Comparison of ENCODE assay signal across 8 cellular contexts in genomic region chr12:55996715-55997534, GRCh38. TPM values are rescaled to one million over a fixed set of nuclear protein-coding genes. Genes with fewer than 3 reads are reported as not detected.
A peak's percentile ranks its signal among the peaks of the same experiment; 100 is the strongest.
DNase-seq lines count a peak whose midpoint lies in the region; ATAC-seq and TF ChIP-seq lines count a peak whose summit lies in the region.

SUOX (plus strand) TSS chr12:55997276; CDS start chr12:56002222, 4,946 bp downstream.

- no peaks in the 10 kb centered on the region for H3K9me3 ChIP-seq in Panc1 (ENCODE audit: control insufficient read depth, insufficient read depth, low read depth, low read length)

- H3K9me3 Mint-ChIP-seq in activated CD4-positive, alpha-beta T cell treated with anti-CD3 and anti-CD28 coated beads, Interleukin-2, amount 10 ng/mL, durations not matched to agents 7 days and 5 days: no peaks in the 10 kb centered on the region
- H3K9me3 Mint-ChIP-seq in MCF 10A (ENCODE audit: unreplicated experiment): no peaks in the 10 kb centered on the region

- intact Hi-C loops in Panc1 (cut with micrococcal nuclease; ENCODE audit: unreplicated experiment) (loop anchor here (2.0 to 5.0 kb wide), 2 partner anchors 32 to 45 kb away; partner anchors contain the start of gene RPS26), MCF 10A (cut with micrococcal nuclease) (loop anchor here (1.0 to 2.0 kb wide), 4 partner anchors 32 to 120 kb away; partner anchors contain the start of genes RPL41 and RPS26)

- in situ Hi-C loops in Panc1 (cut with HindIII; ENCODE audit: low pct_unique_long_range_greater_than_20kb, low sequenced_read_pairs): no loop called here

- H3K36me3 ChIP-seq in KMS-11 (ENCODE audit: insufficient read depth) (peaks cover 5% of the 10 kb centered on the region; the same call in 1 of the 2 replicates), Panc1 (ENCODE audit: control insufficient read depth, insufficient read depth, low read length) (peaks cover 2% of the 10 kb centered on the region; the same call in 1 of the 2 replicates)

- peak within 1 kb of the TSS; percentile 8; the same call in 1 of the 2 replicates for H3K9ac ChIP-seq in KMS-11

- H2AFZ ChIP-seq in KMS-11 (ENCODE audit: low read depth): peak within 1 kb of the TSS; percentile 65

- no TSS peak for BruUV-seq in Panc1 (replicated peaks; lab: Mats Ljungman, UMichigan)
- no TSS peak for BruUV-seq in MCF 10A (replicated peaks; lab: Mats Ljungman, UMichigan)

- H3K4me3 Mint-ChIP-seq in activated CD4-positive, alpha-beta T cell treated with anti-CD3 and anti-CD28 coated beads, Interleukin-2, amount 10 ng/mL, durations not matched to agents 7 days and 5 days: peak within 1 kb of the TSS; percentile 52
- H3K4me3 Mint-ChIP-seq in MCF 10A (ENCODE audit: unreplicated experiment): peak within 1 kb of the TSS; percentile 92

- peak within 1 kb of the TSS; percentile 77 for H3K4me2 ChIP-seq in KMS-11

- POLR2A ChIA-PET in activated CD4-positive, alpha-beta T cell treated with anti-CD3 and anti-CD28 coated beads, Interleukin-2, amount 10 ng/mL, durations not matched to agents 7 days and 5 days (lab: Charles Lee): interaction anchor here (0.5 kb wide), 2 partner anchors 160 to 264 kb away, joined by 3 to 5 read pairs; no protein-coding TSS in a partner anchor
- POLR2A ChIA-PET in Panc1 (lab: Charles Lee): interaction anchor here (1.9 kb wide), 1 partner anchor 10 kb away, joined by 9 read pairs; no protein-coding TSS in a partner anchor
- POLR2A ChIA-PET in MCF 10A (lab: Yijun Ruan, JAX): interaction anchor here (0.6 to 5.0 kb wide), 30 partner anchors 9 to 416 kb away, joined by 3 to 71 read pairs (median 6); partner anchors contain the start of genes CD63, DNAJC14, ERBB3 and ESYT1

- H3K27ac ChIP-seq in KMS-11 (peak within 1 kb of the TSS; percentile 0; the same call in 1 of the 2 replicates), Panc1 (ENCODE audit: low read length) (peak within 1 kb of the TSS; percentile 90)

- H3K4me1 Mint-ChIP-seq in activated CD4-positive, alpha-beta T cell treated with anti-CD3 and anti-CD28 coated beads, Interleukin-2, amount 10 ng/mL, durations not matched to agents 7 days and 5 days: peaks cover 38% of the 10 kb centered on the region
- peaks cover 12% of the 10 kb centered on the region for H3K4me1 Mint-ChIP-seq in MCF 10A (ENCODE audit: insufficient read depth, unreplicated experiment)

- peak; percentile 25 for DNase-seq in activated CD4-positive, alpha-beta T cell treated with anti-CD3 and anti-CD28 coated beads, Interleukin-2, amount 10 ng/mL, durations not matched to agents 7 days and 5 days
- DNase-seq in activated CD4-positive, alpha-beta T cell treated with anti-CD3 and anti-CD28 coated beads, Interleukin-2, amount 50 U/mL, for 4 hours: no peak
- peak; percentile 50 for DNase-seq in GOT3 (lab: John Stamatoyannopoulos, UW)
- peak; percentile 87 for DNase-seq in Panc1 (ENCODE audit: low read depth, low spot score)
- DNase-seq in MCF 10A (ENCODE audit: unreplicated experiment): peak; percentile 98
- DNase-seq in iPS DF 4.7 (ENCODE audit: extremely low read depth, low spot score): peak; percentile 95
- DNase-seq in putamen (ENCODE audit: low spot score): peak; percentile 97

- no peaks in the 10 kb centered on the region for H3K79me2 ChIP-seq in KMS-11 (ENCODE audit: insufficient read depth, low read depth)

- H3K27me3 ChIP-seq in KMS-11 (ENCODE audit: insufficient read depth, low read depth): no peaks in the 10 kb centered on the region
- no peaks in the 10 kb centered on the region for H3K27me3 ChIP-seq in Panc1 (ENCODE audit: control insufficient read depth, insufficient read depth, low read length)

- ATAC-seq in Panc1: peak; percentile 100

- CTCF ChIA-PET in activated CD4-positive, alpha-beta T cell treated with anti-CD3 and anti-CD28 coated beads, Interleukin-2, amount 10 ng/mL, durations not matched to agents 7 days and 5 days (lab: Charles Lee): interaction anchor here (0.7 to 6.5 kb wide), 24 partner anchors 8 to 267 kb away, joined by 3 to 53 read pairs (median 4); partner anchors contain the start of genes PA2G4, RAB5B and SMARCC2
- CTCF ChIA-PET in Panc1 (lab: Charles Lee): interaction anchor here (0.6 to 1.9 kb wide), 10 partner anchors 29 to 268 kb away, joined by 3 to 12 read pairs (median 4); no protein-coding TSS in a partner anchor
- CTCF ChIA-PET in MCF 10A (lab: Yijun Ruan, JAX): interaction anchor here (0.5 to 5.0 kb wide), 28 partner anchors 10 to 263 kb away, joined by 3 to 80 read pairs (median 6); partner anchors contain the start of genes ORMDL2, PA2G4, RAB5B and SARNP

- H3K4me1 ChIP-seq in KMS-11 (ENCODE audit: low read depth, poor library complexity, severe bottlenecking) (peaks cover 8% of the 10 kb centered on the region), Panc1 (ENCODE audit: control insufficient read depth, insufficient read depth, low read length) (no peaks in the 10 kb centered on the region)

- TF ChIP-seq CTCF in KMS-11 (conservative IDR thresholded peaks at IDR 0.05; ENCODE audit: low read depth, low read length): no peak
- no peak for TF ChIP-seq CTCF in Panc1 (IDR thresholded peaks at IDR 0.05)
- no peak for TF ChIP-seq CTCF in MCF 10A (IDR thresholded peaks at IDR 0.05; ENCODE audit: unreplicated experiment)

- H3K36me3 Mint-ChIP-seq in activated CD4-positive, alpha-beta T cell treated with anti-CD3 and anti-CD28 coated beads, Interleukin-2, amount 10 ng/mL, durations not matched to agents 7 days and 5 days (ENCODE audit: low read depth): peaks cover 18% of the 10 kb centered on the region
- peaks cover 25% of the 10 kb centered on the region for H3K36me3 Mint-ChIP-seq in MCF 10A (ENCODE audit: insufficient read depth, unreplicated experiment)

- peak within 1 kb of the TSS; percentile 94 for H3K4me3 ChIP-seq in KMS-11 (IDR thresholded peaks at IDR 0.05; ENCODE audit: insufficient read depth, low read depth, low read length)
- H3K4me3 ChIP-seq in Panc1 (ENCODE audit: low read depth in 2 of 2, low read length in 2 of 2): peak within 1 kb of the TSS; percentile 88 to 98

- no peaks in the 10 kb centered on the region for H3K27me3 Mint-ChIP-seq in activated CD4-positive, alpha-beta T cell treated with anti-CD3 and anti-CD28 coated beads, Interleukin-2, amount 10 ng/mL, durations not matched to agents 7 days and 5 days
- H3K27me3 Mint-ChIP-seq in MCF 10A (ENCODE audit: insufficient read depth, unreplicated experiment): no peaks in the 10 kb centered on the region

- peak within 1 kb of the TSS; percentile 38 for H3K27ac Mint-ChIP-seq in activated CD4-positive, alpha-beta T cell treated with anti-CD3 and anti-CD28 coated beads, Interleukin-2, amount 10 ng/mL, durations not matched to agents 7 days and 5 days
- H3K27ac Mint-ChIP-seq in MCF 10A (ENCODE audit: low read depth, unreplicated experiment): peak within 1 kb of the TSS; percentile 28

- no peaks in the 10 kb centered on the region for H4K20me1 ChIP-seq in KMS-11 (ENCODE audit: insufficient read depth)

RNA-seq across cellular contexts. Expression of gene SUOX, which starts in this region (rescaled TPM):
- total RNA-seq in activated CD4-positive, alpha-beta T cell treated with anti-CD3 and anti-CD28 coated beads, Interleukin-2, amount 10 ng/mL, durations not matched to agents 7 days and 5 days: 1 to 10 TPM; 2.4 to 3.5 TPM
- total RNA-seq in Panc1 (2021; ENCODE audit: unreplicated experiment) (20.7 TPM), MCF 10A (2022) (6.3 and 7.9 TPM in 2 replicates)
- 25.3 TPM for polyA plus RNA-seq in Panc1 (2012; ENCODE audit: insufficient read length)

Comparison
In these comparisons a context has a peak if more than half of its experiments do, and no peak if none do; other contexts are left out.
1. DNase-seq: peak in activated CD4-positive, alpha-beta T cell treated with anti-CD3 and anti-CD28 coated beads, Interleukin-2, amount 10 ng/mL, durations not matched to agents 7 days and 5 days (single experiment), GOT3 (single experiment), Panc1 (single experiment), MCF 10A (single experiment), iPS DF 4.7 (single experiment) and putamen (single experiment); none in activated CD4-positive, alpha-beta T cell treated with anti-CD3 and anti-CD28 coated beads, Interleukin-2, amount 50 U/mL, for 4 hours (0 of 2).